In the genomic region with DNA sequence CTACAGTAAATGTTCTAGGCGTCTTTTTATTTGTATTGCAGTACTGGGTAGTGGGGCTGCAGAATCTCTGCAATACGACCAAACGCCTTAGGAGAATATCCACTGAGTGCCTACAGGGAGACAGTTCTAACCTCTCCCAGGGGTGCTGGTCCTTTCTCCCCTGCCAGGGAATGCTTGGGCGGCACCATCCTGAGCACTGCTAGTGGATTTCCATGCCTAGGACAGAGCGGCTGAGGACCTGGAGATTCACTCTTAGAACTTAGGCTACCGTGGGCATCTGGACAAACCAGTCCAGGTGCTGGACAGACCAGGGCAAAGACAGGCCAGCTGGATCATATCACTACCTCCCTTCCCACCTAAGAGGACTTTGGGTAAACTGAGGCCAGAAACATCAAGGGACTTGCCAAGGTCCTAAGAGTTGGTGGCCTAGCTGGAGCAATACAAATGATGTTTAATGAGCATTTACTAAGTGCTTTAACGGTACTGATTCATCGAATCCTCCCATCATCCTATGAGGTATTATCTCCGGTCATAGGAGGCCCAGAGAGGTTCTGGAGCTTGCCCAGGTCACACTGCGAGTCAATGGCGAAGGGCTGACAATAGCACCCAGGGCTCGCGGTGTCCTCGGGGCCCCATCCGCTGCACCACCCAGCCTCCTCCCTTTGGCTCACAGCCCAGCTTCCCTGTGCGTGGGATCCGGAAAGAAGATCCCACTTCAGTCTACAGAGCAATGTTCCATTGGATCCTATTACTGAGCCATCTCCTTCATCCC, we compare ENCODE assay signal across 8 cellular contexts. TPM values are rescaled to one million over a fixed set of nuclear protein-coding genes. Genes with fewer than 3 reads are reported as not detected.
A peak's percentile ranks its signal among the peaks of the same experiment; 100 is the strongest.
DNase-seq lines count a peak whose midpoint lies in the region; ATAC-seq and TF ChIP-seq lines count a peak whose summit lies in the region.

No MANE protein-coding gene starts in this region.

- H2BK12ac ChIP-seq in H9 (ENCODE audit: insufficient read length, low read depth, low read length) = no peak overlapping the region

- H3K9ac ChIP-seq in BLaER1 treated with 17β-estradiol and CSF1 and Interleukin-3, amounts not matched to agents 10 nM and 100 nM = peak overlapping the region; percentile 83 to 95 (median 89)
- H3K9ac ChIP-seq in H9 (ENCODE audit: extremely low read depth, insufficient read length, low read length) = peak overlapping the region; percentile 17

- no peak overlapping the region for H3K23ac ChIP-seq in H9 (ENCODE audit: insufficient read length, low read depth, low read length)

- peaks cover 24 to 41% (median 36%) of the 10 kb centered on the region in 11 experiments for H3K36me3 ChIP-seq in BLaER1 treated with 17β-estradiol and CSF1 and Interleukin-3, amounts not matched to agents 10 nM and 100 nM

- H3T11ph ChIP-seq in H9 (ENCODE audit: low read length) = no peak overlapping the region

- no peaks in the 10 kb centered on the region for H3K79me2 ChIP-seq in H9 (ENCODE audit: insufficient read depth, low read length)

- H3K9me3 ChIP-seq in BLaER1 treated with 17β-estradiol and CSF1 and Interleukin-3, amounts not matched to agents 10 nM and 100 nM (replicated peaks in 1 of 11) = peaks cover 12 to 40% (median 32%) of the 10 kb centered on the region in 11 experiments
- H3K9me3 ChIP-seq in H9 (ENCODE audit: control insufficient read depth, low read depth, low read length) = peaks cover 4% of the 10 kb centered on the region

- H3K4me1 Mint-ChIP-seq in H9 (peaks cover 5 to 17% of the 10 kb centered on the region in 2 experiments), naive B cell (peaks cover 3 to 14% (median 11%) of the 10 kb centered on the region in 3 donors)

- H4K20me1 ChIP-seq in BLaER1 treated with 17β-estradiol and CSF1 and Interleukin-3, amounts not matched to agents 10 nM and 100 nM = no peaks in the 10 kb centered on the region
- no peaks in the 10 kb centered on the region for H4K20me1 ChIP-seq in H9 (ENCODE audit: control insufficient read depth, insufficient read depth, insufficient read length)

- H2BK120ac ChIP-seq in H9 (ENCODE audit: low read depth, low read length, poor library complexity, severe bottlenecking) = no peak overlapping the region

- H2BK5ac ChIP-seq in H9 (ENCODE audit: insufficient read length, low read length) = no peak overlapping the region

- H2AK5ac ChIP-seq in H9 (ENCODE audit: insufficient read length, low read length) = no peak overlapping the region

- no peak overlapping the region for H3K4ac ChIP-seq in H9 (ENCODE audit: low read depth, low read length)

- H4K91ac ChIP-seq in H9 (ENCODE audit: insufficient read length, low read depth, low read length) = no peak overlapping the region

- no peaks in the 10 kb centered on the region for H3K23me2 ChIP-seq in H9 (ENCODE audit: insufficient read length, low read depth, low read length, poor library complexity, severe bottlenecking)

- TF ChIP-seq CTCF in H9 (conservative IDR thresholded peaks at IDR 0.05) (no peak), epithelial cell of proximal tubule (conservative IDR thresholded peaks at IDR 0.05; ENCODE audit: low read depth, low read length) (no peak)

- H3K27me3 Mint-ChIP-seq in H9 (ENCODE audit: low read depth) (no peaks in the 10 kb centered on the region), naive B cell (no peaks in the 10 kb centered on the region)

- WGBS in H9 (ENCODE audit: extremely low coverage, insufficient read length, low lambda C conversion rate) = no CpG with 5 or more reads among the region's 17 CpGs

- peak overlapping the region; percentile 14; the same call in 1 of the 2 replicates for H3K14ac ChIP-seq in H9 (ENCODE audit: insufficient read depth, low read length)

- H3K56ac ChIP-seq in H9 (ENCODE audit: insufficient read length, low read depth, low read length) = no peak overlapping the region

- peaks cover 8 to 33% (median 15%) of the 10 kb centered on the region in 10 experiments; a peak in 18 of 20 replicates for H3K4me1 ChIP-seq in BLaER1 treated with 17β-estradiol and CSF1 and Interleukin-3, amounts not matched to agents 10 nM and 100 nM
- H3K4me1 ChIP-seq in H9 (ENCODE audit: insufficient read depth, low read length) = no peaks in the 10 kb centered on the region

- peaks cover 18 to 30% (median 28%) of the 10 kb centered on the region in 3 experiments for H3K36me3 Mint-ChIP-seq in H9 (ENCODE audit: insufficient read depth in 1 of 3, low read depth in 3 of 3)
- no peaks in the 10 kb centered on the region for H3K36me3 Mint-ChIP-seq in naive B cell

- no peak overlapping the region for H2BK15ac ChIP-seq in H9 (ENCODE audit: low read depth, low read length)

- no peak overlapping the region for H4K5ac ChIP-seq in H9 (ENCODE audit: insufficient read length, low read depth, low read length)

- peak overlapping the region; percentile 82 to 97 (median 85) for H3K4me3 ChIP-seq in BLaER1 treated with 17β-estradiol and CSF1 and Interleukin-3, amounts not matched to agents 10 nM and 100 nM
- peak overlapping the region; percentile 79 for H3K4me3 ChIP-seq in epithelial cell of proximal tubule (ENCODE audit: low read depth, low read length)

- H2BK20ac ChIP-seq in H9 (ENCODE audit: low read depth, low read length, poor library complexity, severe bottlenecking) = no peak overlapping the region

- H3K27ac Mint-ChIP-seq in H9 = no peak overlapping the region; a peak in 1 of 7 replicates
- H3K27ac Mint-ChIP-seq in naive B cell = peak overlapping the region in 3 of 6 donors; percentile 13 to 47 (median 33)

- H3K4me3 Mint-ChIP-seq in H9 (peak overlapping the region; percentile 86 to 87), naive B cell (peak overlapping the region; percentile 74 to 93 (median 84))

- H3K79me1 ChIP-seq in H9 (ENCODE audit: insufficient read depth, low read depth, low read length, poor library complexity, severe bottlenecking) = no peaks in the 10 kb centered on the region

- H3K27ac ChIP-seq in BLaER1 treated with 17β-estradiol and CSF1 and Interleukin-3, amounts not matched to agents 10 nM and 100 nM = peak overlapping the region; percentile 61 to 91 (median 85); a peak in 21 of 22 replicates
- no peak overlapping the region for H3K27ac ChIP-seq in H9 (ENCODE audit: insufficient read length, low read depth, low read length)

- ATAC-seq in naive B cell (ENCODE audit: low read depth in 2 of 2) = no peak

- peak overlapping the region; percentile 73 to 95 (median 88) for H3K4me2 ChIP-seq in BLaER1 treated with 17β-estradiol and CSF1 and Interleukin-3, amounts not matched to agents 10 nM and 100 nM
- peak overlapping the region; percentile 48 for H3K4me2 ChIP-seq in H9 (ENCODE audit: insufficient read depth, insufficient read length, low read length)

- no peak overlapping the region for H2AFZ ChIP-seq in H9 (ENCODE audit: low read length)

- no peak overlapping the region for H4K8ac ChIP-seq in H9 (replicated peaks; ENCODE audit: insufficient read length, low read depth, low read length)

- DNase-seq in H9 (no peak), SK-N-DZ (ENCODE audit: low spot score) (peak; percentile 41), epithelial cell of proximal tubule (ENCODE audit: low read depth) (no peak), naive B cell (no peak), dedifferentiated amniotic fluid mesenchymal stem cell (ENCODE audit: extremely low spot score) (no peak), midbrain (lab: John Stamatoyannopoulos, UW) (no peak), hypothalamus (lab: John Stamatoyannopoulos, UW) (no peak)

- no peak overlapping the region for H3K18ac ChIP-seq in H9 (ENCODE audit: insufficient read length, low read depth, low read length)

- H3K9me3 Mint-ChIP-seq in H9 (peaks cover 10 to 18% of the 10 kb centered on the region in 2 experiments), naive B cell (peaks cover 0 to 3% (median 0%) of the 10 kb centered on the region in 7 donors)

- no peaks in the 10 kb centered on the region for H3K27me3 ChIP-seq in BLaER1 treated with 17β-estradiol and CSF1 and Interleukin-3, amounts not matched to agents 10 nM and 100 nM
- no peaks in the 10 kb centered on the region for H3K27me3 ChIP-seq in H9 (ENCODE audit: insufficient read depth, low read length)

RNA-seq across cellular contexts. Expression of a gene that starts 0.8 kb away (rescaled TPM):
- total RNA-seq in H9 (2021) = 16.5 and 19.8 TPM in 2 replicates
- polyA plus RNA-seq in SK-N-DZ (2014; cell fraction: cytosol; rRNA removed) = 11.8 and 21.0 TPM in 2 replicates
- polyA plus RNA-seq in SK-N-DZ (2014; cell fraction: nucleus; rRNA removed) = 42.9 and 51.7 TPM in 2 replicates
- 11.2 and 16.0 TPM in 2 replicates for total RNA-seq in epithelial cell of proximal tubule
- 1 to 10 TPM in 2 of 6 donors, under 1 TPM in 3, not detected in 1; 0.60 to 2.4 (median 0.94) TPM for polyA plus RNA-seq in naive B cell (ENCODE audit: low read depth in 6 of 6)

RNA-seq across cellular contexts. Expression of a gene that starts 39.6 kb away (rescaled TPM):
- 59.9 and 63.3 TPM in 2 replicates for total RNA-seq in H9 (2021)
- 50.0 and 68.5 TPM in 2 replicates for polyA plus RNA-seq in SK-N-DZ (2014; cell fraction: cytosol; rRNA removed)
- 98.1 and 109 TPM in 2 replicates for polyA plus RNA-seq in SK-N-DZ (2014; cell fraction: nucleus; rRNA removed)
- 29.1 and 29.7 TPM in 2 replicates for total RNA-seq in epithelial cell of proximal tubule
- 10 to 100 TPM; 14.6 to 44.0 (median 21.1) TPM for polyA plus RNA-seq in naive B cell (ENCODE audit: low read depth in 6 of 6)

RNA-seq across cellular contexts. Expression of a gene that starts 53.3 kb away (rescaled TPM):
- total RNA-seq in H9 (2021) (2.4 and 2.7 TPM in 2 replicates), epithelial cell of proximal tubule (0.29 and 2.5 TPM in 2 replicates)
- polyA plus RNA-seq in SK-N-DZ (2014; cell fraction: cytosol; rRNA removed) = 0.48 and 1.1 TPM in 2 replicates
- polyA plus RNA-seq in SK-N-DZ (2014; cell fraction: nucleus; rRNA removed) = 1.2 and 2.2 TPM in 2 replicates
- polyA plus RNA-seq in naive B cell (ENCODE audit: low read depth in 6 of 6) = 10 to 100 TPM; 15.4 to 69.3 (median 35.4) TPM
